20 cellular contexts compared by ENCODE assay signal in genomic region chr2:97677480-97677879, GRCh38. TPM values are rescaled to one million over a fixed set of nuclear protein-coding genes. Genes with fewer than 3 reads are reported as not detected.
A peak's percentile ranks its signal among the peaks of the same experiment; 100 is the strongest.
DNase-seq lines count a peak whose midpoint lies in the region; ATAC-seq and TF ChIP-seq lines count a peak whose summit lies in the region.
"Had no signal": no experiment of that assay in that cellular context is flagged by ENCODE, and none has a peak within 500 bp of the region (broad histone marks: within the 10 kb centered on the region; RNA-seq: fewer than 3 reads in every experiment).

No MANE protein-coding gene starts in this region.

- peak overlapping the region; percentile 51 for H3K4me2 ChIP-seq in parathyroid adenoma (ENCODE audit: low read length)
- H3K4me2 ChIP-seq: A549; BLaER1 treated with 17β-estradiol and CSF1 and Interleukin-3, amounts not matched to agents 10 nM and 100 nM had no signal

- no peak overlapping the region for H3K4me3 ChIP-seq in fibroblast of pulmonary artery (replicated peaks; ENCODE audit: low read depth, low read length)
- peak overlapping the region; percentile 1 for H3K4me3 ChIP-seq in parathyroid adenoma (ENCODE audit: low read depth, low read length)
- H3K4me3 ChIP-seq: A549; BLaER1 treated with 17β-estradiol and CSF1 and Interleukin-3, amounts not matched to agents 10 nM and 100 nM; GM12878; HAP-1 had no signal

- H2AFZ ChIP-seq in parathyroid adenoma, result peak overlapping the region; percentile 36

- ATAC-seq in GM21526 (IDR thresholded peaks at IDR 0.05; ENCODE audit: low FRiP score, unreplicated experiment) (no peak), left cardiac atrium (no peak), HG03439 (IDR thresholded peaks at IDR 0.05; ENCODE audit: unreplicated experiment) (no peak)
- ATAC-seq: A549 had no signal

- no peaks in the 10 kb centered on the region for H3K79me2 ChIP-seq in parathyroid adenoma

- H3K27me3 ChIP-seq in parathyroid adenoma (ENCODE audit: control insufficient read depth, insufficient read depth, low read length), result no peaks in the 10 kb centered on the region
- H3K27me3 ChIP-seq: BE2C; BLaER1 treated with 17β-estradiol and CSF1 and Interleukin-3, amounts not matched to agents 10 nM and 100 nM had no signal

- intact Hi-C loops in left cardiac atrium (cut with DNase I), result no loop called here

- no peak overlapping the region for H3K9ac ChIP-seq in parathyroid adenoma
- H3K9ac ChIP-seq: BLaER1 treated with 17β-estradiol and CSF1 and Interleukin-3, amounts not matched to agents 10 nM and 100 nM had no signal

- no peaks in the 10 kb centered on the region for H3K9me3 ChIP-seq in parathyroid adenoma (ENCODE audit: control insufficient read depth, low read length)
- H3K9me3 ChIP-seq: A549, BE2C, HAP-1 had no signal

- no peak overlapping the region for H3K27ac ChIP-seq in parathyroid adenoma
- H3K27ac ChIP-seq: A549; BLaER1 treated with 17β-estradiol and CSF1 and Interleukin-3, amounts not matched to agents 10 nM and 100 nM had no signal

- H3K4me1 ChIP-seq in parathyroid adenoma, result no peaks in the 10 kb centered on the region
- H3K4me1 ChIP-seq: A549, BE2C, HAP-1 had no signal

- DNase-seq in dermis microvascular lymphatic vessel endothelial cell (ENCODE audit: low read depth in 2 of 2) (peak; percentile 16 to 57), fibroblast of pulmonary artery (ENCODE audit: low read depth) (peak; percentile 35), NCI-H2171 treated with DMSO at 0.1 percent for 48 hours (lab: John Stamatoyannopoulos, UW) (no peak), left cardiac atrium (no peak)
- DNase-seq: 8988T; ACHN; BE2C; Calu3; CD4-positive, alpha-beta memory T cell; COR-L47; DND-41; GOT3; HFFc6 had no signal

- TF ChIP-seq CTCF in fibroblast of pulmonary artery (IDR thresholded peaks at IDR 0.05; ENCODE audit: low read length, missing control alignments) (no peak), parathyroid adenoma (IDR thresholded peaks at IDR 0.05) (no peak)

- no peaks in the 10 kb centered on the region for H3K36me3 ChIP-seq in parathyroid adenoma (ENCODE audit: control insufficient read depth, insufficient read depth, low read length)
- H3K36me3 ChIP-seq: BE2C; BLaER1 treated with 17β-estradiol and CSF1 and Interleukin-3, amounts not matched to agents 10 nM and 100 nM; HAP-1 had no signal

RNA-seq across cellular contexts. Expression of gene C2orf92, which starts 8.0 kb away (rescaled TPM):
- total RNA-seq in dermis microvascular lymphatic vessel endothelial cell (1.5 and 2.3 TPM in 2 replicates), left cardiac atrium (1 to 10 TPM; 2.7 to 3.9 TPM)

RNA-seq across cellular contexts. Expression of gene ACTR1B, which starts 13.6 kb away (rescaled TPM):
- total RNA-seq in dermis microvascular lymphatic vessel endothelial cell, result 62.0 and 80.9 TPM in 2 replicates
- 10 to 100 TPM; 51.0 to 65.3 TPM for total RNA-seq in left cardiac atrium

RNA-seq across cellular contexts. Expression of gene COX5B, which starts 31.6 kb away (rescaled TPM):
- total RNA-seq in dermis microvascular lymphatic vessel endothelial cell (320 and 449 TPM in 2 replicates), left cardiac atrium (100 to 1,000 TPM; 939 to 947 TPM)

RNA-seq across cellular contexts. Expression of gene ZAP70, which starts 35.9 kb away (rescaled TPM):
- 0.13 TPM in 2 replicates for total RNA-seq in dermis microvascular lymphatic vessel endothelial cell
- 1 to 10 TPM; 1.6 to 2.6 TPM for total RNA-seq in left cardiac atrium
- total RNA-seq: Calu3, HFFc6 had no signal

Comparison
In these comparisons a context has a peak if more than half of its experiments do, and no peak if none do; other contexts are left out.
1. DNase-seq: peak in dermis microvascular lymphatic vessel endothelial cell (2 of 2) and fibroblast of pulmonary artery (single experiment); none in NCI-H2171 treated with DMSO at 0.1 percent for 48 hours (single experiment) and left cardiac atrium (single experiment).